7 cellular contexts compared by ENCODE assay signal in the genomic region with DNA sequence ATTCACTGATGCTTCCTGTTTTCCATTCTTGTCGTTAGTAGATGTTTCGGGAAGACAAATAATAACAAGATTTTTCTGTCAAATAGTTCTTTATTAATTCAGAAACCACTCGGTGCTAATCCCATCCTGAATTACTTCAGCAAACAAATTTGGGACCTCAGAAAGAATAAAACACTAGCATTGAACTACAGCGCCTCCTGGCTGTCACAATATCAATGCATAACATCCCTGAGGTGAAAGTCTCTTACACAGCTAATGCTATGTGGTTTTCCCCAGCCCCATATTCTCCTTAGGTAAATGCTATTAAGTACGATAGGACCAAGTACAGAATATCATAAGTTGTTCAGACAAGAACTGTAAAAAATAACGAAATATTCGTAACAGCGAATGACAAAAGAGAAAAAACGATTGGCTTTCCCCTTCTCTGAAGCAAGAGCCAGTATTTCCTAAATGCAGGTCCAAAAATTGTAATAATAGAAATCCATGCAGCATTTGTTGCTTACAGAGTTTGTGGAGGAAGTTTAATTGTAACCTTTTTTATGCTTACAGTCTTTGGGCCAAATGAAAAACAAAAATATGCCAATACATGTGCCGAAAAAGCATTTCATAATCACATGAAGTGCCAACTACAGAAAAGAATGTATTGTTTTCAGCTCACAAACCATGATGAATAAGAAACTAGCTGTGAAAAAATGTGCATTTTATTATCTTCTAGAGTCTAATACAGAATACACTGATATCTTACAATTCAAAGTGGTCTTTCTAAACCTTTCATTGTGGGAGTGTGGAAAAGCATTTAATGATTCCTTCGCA. TPM values are rescaled to one million over a fixed set of nuclear protein-coding genes. Genes with fewer than 3 reads are reported as not detected.
DNase-seq lines count a peak whose midpoint lies in the region; ATAC-seq, FAIRE-seq and TF ChIP-seq lines count a peak whose summit lies in the region.

No MANE protein-coding gene starts in this region.

- H3K36me3 ChIP-seq in KMS-11 (ENCODE audit: insufficient read depth) = no peaks in the 10 kb centered on the region
- no peaks in the 10 kb centered on the region for H3K36me3 ChIP-seq in K562 (ENCODE audit: control insufficient read depth, insufficient read depth, low read length)
- H3K36me3 ChIP-seq in keratinocyte (ENCODE audit: control insufficient read depth in 2 of 2, extremely low read depth in 1 of 2, insufficient read depth in 2 of 2, low read length in 2 of 2) = no peaks in the 10 kb centered on the region

- H3K9me3 ChIP-seq in K562 (replicated peaks; ENCODE audit: control insufficient read depth, insufficient read depth, low read depth, low read length) (no peaks in the 10 kb centered on the region), keratinocyte (ENCODE audit: control insufficient read depth, low read depth, low read length) (no peaks in the 10 kb centered on the region)

- TF ChIP-seq CTCF in GM12864 (IDR thresholded peaks at IDR 0.05; ENCODE audit: low read depth, low read length, missing control alignments) (peak; percentile 72), KMS-11 (conservative IDR thresholded peaks at IDR 0.05; ENCODE audit: low read depth, low read length) (peak; percentile 83), K562 (IDR thresholded peaks at IDR 0.05 in 2 of 3, conservative IDR thresholded peaks at IDR 0.05 in 1 of 3; ENCODE audit: insufficient read depth in 2 of 3, low read depth in 1 of 3, low read length in 3 of 3) (peak; percentile 77 to 95 (median 87)), keratinocyte (optimal IDR thresholded peaks at IDR 0.05 in 1 of 3, IDR thresholded peaks at IDR 0.05 in 1 of 3, conservative IDR thresholded peaks at IDR 0.05 in 1 of 3; ENCODE audit: extremely low read depth in 1 of 3, insufficient read depth in 2 of 3, low read length in 3 of 3) (peak; percentile 62 to 68 (median 68))

- POLR2A ChIA-PET in K562 (lab: Yijun Ruan, JAX) = interaction anchor here (0.6 to 1.3 kb wide), 6 partner anchors 14 to 345 kb away, joined by 3 to 4 read pairs (median 3); no protein-coding TSS in a partner anchor

- ATAC-seq in K562 = peak; percentile 90
- no peak for ATAC-seq in HG03460 (IDR thresholded peaks at IDR 0.05; ENCODE audit: unreplicated experiment)

- H3K27me3 ChIP-seq in KMS-11 (ENCODE audit: insufficient read depth, low read depth) (no peaks in the 10 kb centered on the region), K562 (ENCODE audit: control insufficient read depth in 2 of 2, insufficient read depth in 2 of 2, low read length in 2 of 2) (peaks cover 3 to 4% of the 10 kb centered on the region in 2 experiments; a peak in 4 of 5 replicates), keratinocyte (ENCODE audit: control insufficient read depth, extremely low read depth, insufficient read depth, low read length) (no peaks in the 10 kb centered on the region)

- no peak for TF ChIP-seq EP300 in K562 (IDR thresholded peaks at IDR 0.05; ENCODE audit: low read length)

- 6% methylated on average over 11 of the region's 11 CpGs for WGBS in K562 (ENCODE audit: insufficient coverage, low coverage, missing lambda C conversion rate)

- peak; percentile 24 for DNase-seq in GM12864 (ENCODE audit: low read depth)
- peak; percentile 53 for DNase-seq in T-helper 9 cell
- peak; percentile 44 to 77 (median 48) for DNase-seq in K562 (ENCODE audit: extremely low read depth in 1 of 4, low spot score in 3 of 4)
- peak; percentile 23 for DNase-seq in keratinocyte (ENCODE audit: low read depth, low spot score)
- peak; percentile 69 for DNase-seq in stimulated activated CD4-positive, alpha-beta T cell treated with anti-CD3 and anti-CD28 coated beads, Interleukin-4, amount 100 ng/mL, for 24 hours

- no TSS peak for BruUV-seq in K562 (replicated peaks; lab: Mats Ljungman, UMichigan)

- H3K4me2 ChIP-seq in KMS-11 (no peak overlapping the region), K562 (ENCODE audit: insufficient read depth, low read length) (no peak overlapping the region), keratinocyte (ENCODE audit: control insufficient read depth, extremely low read depth, insufficient read depth, low read depth, low read length) (no peak overlapping the region)

- H3K9ac ChIP-seq in KMS-11 (no peak overlapping the region), K562 (ENCODE audit: insufficient read depth in 1 of 2, low read depth in 2 of 2, low read length in 2 of 2) (no peak overlapping the region), keratinocyte (ENCODE audit: control insufficient read depth, extremely low read depth, insufficient read depth, low read length) (no peak overlapping the region)

- dilution Hi-C loops in keratinocyte (cut with MboI; ENCODE audit: extremely low pct_ligation_motif_present, low sequenced_read_pairs) = no loop called here

- H3K79me2 ChIP-seq in KMS-11 (ENCODE audit: insufficient read depth, low read depth) (no peaks in the 10 kb centered on the region), K562 (ENCODE audit: control insufficient read depth, insufficient read depth, low read length) (no peaks in the 10 kb centered on the region), keratinocyte (ENCODE audit: control insufficient read depth, insufficient read depth, low read length) (no peaks in the 10 kb centered on the region)

- no peak overlapping the region for H3K4me3 ChIP-seq in GM12864 (ENCODE audit: low read depth, low read length)
- H3K4me3 ChIP-seq in KMS-11 (IDR thresholded peaks at IDR 0.05; ENCODE audit: insufficient read depth, low read depth, low read length) = no peak overlapping the region
- no peak overlapping the region for H3K4me3 ChIP-seq in K562
- H3K4me3 ChIP-seq in keratinocyte (ENCODE audit: control insufficient read depth in 2 of 3, extremely low read depth in 1 of 3, insufficient read depth in 2 of 3, low read depth in 1 of 3, low read length in 3 of 3) = no peak overlapping the region

- H4K20me1 ChIP-seq in KMS-11 (ENCODE audit: insufficient read depth) (no peaks in the 10 kb centered on the region), K562 (replicated peaks; ENCODE audit: control insufficient read depth, insufficient read depth, low read length) (no peaks in the 10 kb centered on the region), keratinocyte (ENCODE audit: control insufficient read depth, extremely low read depth, insufficient read depth, low read length) (no peaks in the 10 kb centered on the region)

- CTCF ChIA-PET in K562 (lab: Yijun Ruan, JAX; ENCODE audit: low intra/inter-chr PET ratio) = interaction anchor here (1.1 to 2.9 kb wide), 4 partner anchors 301 to 490 kb away, joined by 4 to 24 read pairs (median 12); a partner anchor contains a TSS

- TF ChIP-seq RAD21 in K562 (CRISPR knock-in tag; conservative IDR thresholded peaks at IDR 0.05 in 1 of 2, IDR thresholded peaks at IDR 0.05 in 1 of 2) = peak; percentile 90 to 97

- in situ Hi-C loops in K562 (cut with MboI) = no loop called here

- H3K9me1 ChIP-seq in K562 (ENCODE audit: control insufficient read depth, insufficient read depth, low read length) = no peaks in the 10 kb centered on the region
- no peaks in the 10 kb centered on the region for H3K9me1 ChIP-seq in keratinocyte (ENCODE audit: control insufficient read depth, extremely low read depth, insufficient read depth, low read length)

- no peak overlapping the region for H3K27ac ChIP-seq in KMS-11
- no peak overlapping the region for H3K27ac ChIP-seq in K562 (ENCODE audit: extremely low read depth, low read depth, low read length)
- no peak overlapping the region for H3K27ac ChIP-seq in keratinocyte (ENCODE audit: control insufficient read depth, insufficient read depth, low read length)

- FAIRE-seq in K562 (lab: Jason Lieb, UNC) = peak; percentile 84
- peak; percentile 65 for FAIRE-seq in keratinocyte (lab: Jason Lieb, UNC)

- H2AFZ ChIP-seq in KMS-11 (ENCODE audit: low read depth) (no peak overlapping the region), K562 (ENCODE audit: low read depth, low read length) (no peak overlapping the region), keratinocyte (ENCODE audit: control insufficient read depth, low read length) (no peak overlapping the region)

- no peak for TF ChIP-seq POLR2A in K562 (conservative IDR thresholded peaks at IDR 0.05)

- H3K4me1 ChIP-seq in KMS-11 (ENCODE audit: low read depth, poor library complexity, severe bottlenecking) (peaks cover 10% of the 10 kb centered on the region), K562 (replicated peaks in 1 of 2; ENCODE audit: control insufficient read depth in 2 of 2, insufficient read depth in 2 of 2, low read length in 2 of 2) (no peaks in the 10 kb centered on the region), keratinocyte (ENCODE audit: control insufficient read depth, extremely low read depth, insufficient read depth, low read length) (peaks cover 13% of the 10 kb centered on the region)

- intact Hi-C loops in K562 (cut with micrococcal nuclease) = loop anchor here (1.0 to 5.0 kb wide), 3 partner anchors 74 to 368 kb away; no protein-coding TSS in a partner anchor

TF ChIP-seq in K562, 482 proteins besides CTCF, POLR2A, EP300 and RAD21 (continues in another document):
- 0 out of 2 replicates have a peak, but pooled peaks have one; percentile 15 for TF ChIP-seq CC2D1A (IDR thresholded peaks at IDR 0.05)

RNA-seq across cellular contexts. Expression of a gene that starts 47.3 kb away (rescaled TPM):
- total RNA-seq in K562 (2011; cell fraction: chromatin; rRNA removed; ENCODE audit: low replicate concordance) = not detected in 2 replicates
- total RNA-seq in K562 (2011; cell fraction: nucleolus; rRNA removed) = not detected in 2 replicates
- total RNA-seq in K562 (2011; cell fraction: nucleoplasm; rRNA removed) = not detected in 2 replicates
- not detected in 2 replicates for total RNA-seq in K562 (2014; rRNA removed)
- not detected in 2 replicates for total RNA-seq in K562 (2014; rRNA removed; fragmentation: Illumina TruSeq; extraction: Trizol)
- total RNA-seq in K562 (2015; rRNA removed; fragmentation: Illumina TruSeq; extraction: Trizol) = not detected in 2 replicates
- not detected in 2 replicates for total RNA-seq in K562 (2021)
- polyA plus RNA-seq in K562 (2011; rRNA removed) = not detected in 2 replicates
- polyA plus RNA-seq in K562 (2011; cell fraction: cytosol; rRNA removed) = not detected in 2 replicates
- not detected in 2 replicates for polyA plus RNA-seq in K562 (2011; cell fraction: nucleus; rRNA removed)
- not detected in 2 replicates for polyA plus RNA-seq in K562 (2012)
- polyA plus RNA-seq in K562 (2014; fragmentation: Illumina TruSeq; extraction: Trizol) = not detected in 2 replicates
- polyA plus RNA-seq in K562 (2014; fragmentation: Nextera tagmentation; extraction: Ambion mirVana) = not detected
- polyA plus RNA-seq in K562 (2014; rRNA removed) = not detected in 2 replicates
- not detected in 2 replicates for polyA minus RNA-seq in K562 (2011; rRNA and poly(A)+ RNA removed)
- 0.48 and 0.73 TPM in 2 replicates for polyA minus RNA-seq in K562 (2011; cell fraction: cytosol; rRNA and poly(A)+ RNA removed)
- 0.11 TPM in 1 of 2 replicates, not detected in the other for polyA minus RNA-seq in K562 (2011; cell fraction: nucleus; rRNA and poly(A)+ RNA removed)
- polyA plus RNA-seq in keratinocyte = 0.42 to 1.0 TPM (median 0.54 TPM) in 3 replicates
- 0.71 TPM for polyA plus RNA-seq in keratinocyte (2011; ENCODE audit: low read depth)
- 1.0 and 1.5 TPM in 2 replicates for polyA plus RNA-seq in keratinocyte (2011; cell fraction: cytosol; rRNA removed)
- 2.9 and 3.2 TPM in 2 replicates for polyA plus RNA-seq in keratinocyte (2011; cell fraction: nucleus; rRNA removed)
- 0.38 and 0.79 TPM in 2 replicates for polyA plus RNA-seq in keratinocyte (2012; ENCODE audit: low replicate concordance)
- polyA minus RNA-seq in keratinocyte = 0.56 to 1.9 TPM (median 0.58 TPM) in 3 replicates
- 1.2 TPM for polyA minus RNA-seq in keratinocyte (2011; cell fraction: cytosol; rRNA and poly(A)+ RNA removed)
- 2.1 and 3.6 TPM in 2 replicates for polyA minus RNA-seq in keratinocyte (2011; cell fraction: nucleus; rRNA and poly(A)+ RNA removed)
